1 cellular context compared by ENCODE assay signal in genomic region chr10:72692057-72692891, GRCh38.
TF ChIP-seq lines count a peak whose summit lies in the region.

Gene MCU, plus strand, starts transcription at chr10:72692143. Its CDS starts 9 bp downstream, at chr10:72692152.

TF ChIP-seq in K562, 482 proteins besides CTCF, POLR2A, EP300 and RAD21 (continued from another document and continues in another):
- TF ChIP-seq ARHGAP35 (IDR thresholded peaks at IDR 0.05; ENCODE audit: partially characterized antibody) = no peak
- TF ChIP-seq JUND (IDR thresholded peaks at IDR 0.05; ENCODE audit: borderline replicate concordance, low read depth, low read length) = no peak
- no peak; the same call in 2 of the 3 replicates for TF ChIP-seq JUND (tag; IDR thresholded peaks at IDR 0.05; ENCODE audit: borderline replicate concordance, low read depth, low read length)
- TF ChIP-seq YBX1 (IDR thresholded peaks at IDR 0.05) = no peak
- TF ChIP-seq ADNP (tag; IDR thresholded peaks at IDR 0.05) = no peak
- TF ChIP-seq MTA3 (IDR thresholded peaks at IDR 0.05; ENCODE audit: borderline replicate concordance) = peak; percentile 98
- no peak for TF ChIP-seq SAFB2 (IDR thresholded peaks at IDR 0.05; ENCODE audit: borderline replicate concordance, low read depth, low read length, severe bottlenecking)
- TF ChIP-seq ZNF75A (CRISPR knock-in tag; IDR thresholded peaks at IDR 0.05) = no peak
- no peak for TF ChIP-seq RBM17 (IDR thresholded peaks at IDR 0.05; ENCODE audit: borderline replicate concordance, low read depth, low read length)
- TF ChIP-seq FOXP1 (CRISPR knock-in tag; IDR thresholded peaks at IDR 0.05) = peak; percentile 78; the same call in 1 of the 2 replicates
- TF ChIP-seq HINFP (tag; conservative IDR thresholded peaks at IDR 0.05; ENCODE audit: low read depth) = no peak
- no peak for TF ChIP-seq RAD51 (IDR thresholded peaks at IDR 0.05; ENCODE audit: borderline replicate concordance, low read depth)
- TF ChIP-seq DPF2 (IDR thresholded peaks at IDR 0.05) = no peak
- no peak for TF ChIP-seq IRF9 (tag; IDR thresholded peaks at IDR 0.05)
- no peak for TF ChIP-seq RFX1 (IDR thresholded peaks at IDR 0.05)
- TF ChIP-seq ETS1 (conservative IDR thresholded peaks at IDR 0.05; ENCODE audit: control insufficient read depth, low read depth, low read length) = peak; percentile 76
- TF ChIP-seq RBBP5 (IDR thresholded peaks at IDR 0.05; ENCODE audit: borderline replicate concordance, insufficient read depth, low read length, poor library complexity, severe bottlenecking) = peak; percentile 98
- no peak for TF ChIP-seq TBL1XR1 (IDR thresholded peaks at IDR 0.05; ENCODE audit: low read length in 2 of 2)
- no peak for TF ChIP-seq SNAPC5 (CRISPR knock-in tag; IDR thresholded peaks at IDR 0.05)
- no peak for TF ChIP-seq MTA2 (IDR thresholded peaks at IDR 0.05; ENCODE audit: low read depth)
- TF ChIP-seq JUN (IDR thresholded peaks at IDR 0.05; ENCODE audit: borderline replicate concordance, low read depth, low read length) = no peak
- TF ChIP-seq JUN (CRISPR knock-in tag; IDR thresholded peaks at IDR 0.05; ENCODE audit: borderline replicate concordance) = no peak
- no peak for TF ChIP-seq MXI1 (IDR thresholded peaks at IDR 0.05; ENCODE audit: low read depth, low read length)
- TF ChIP-seq CBX2 (IDR thresholded peaks at IDR 0.05; ENCODE audit: insufficient read depth, low read length, poor library complexity, severe bottlenecking) = no peak
- TF ChIP-seq ZNF232 (CRISPR knock-in tag; IDR thresholded peaks at IDR 0.05) = no peak
- no peak for TF ChIP-seq CLOCK (CRISPR knock-in tag; IDR thresholded peaks at IDR 0.05; ENCODE audit: borderline replicate concordance)
- 0 out of 2 replicates have a peak, but pooled peaks have one; percentile 42 for TF ChIP-seq CREB3L1 (IDR thresholded peaks at IDR 0.05; ENCODE audit: borderline replicate concordance, low read depth)
- no peak for TF ChIP-seq SNIP1 (IDR thresholded peaks at IDR 0.05; ENCODE audit: low read depth)
- no peak for TF ChIP-seq CBX8 (IDR thresholded peaks at IDR 0.05; ENCODE audit: borderline replicate concordance, extremely low read depth, low read depth, low read length, poor library complexity, severe bottlenecking)
- TF ChIP-seq POLR2H (tag; IDR thresholded peaks at IDR 0.05; ENCODE audit: low read depth) = peak; percentile 88
- TF ChIP-seq CREBBP (IDR thresholded peaks at IDR 0.05; ENCODE audit: low read depth, low read length) = no peak
- TF ChIP-seq HDAC1 (IDR thresholded peaks at IDR 0.05) = no peak
- TF ChIP-seq ILF3 (IDR thresholded peaks at IDR 0.05; ENCODE audit: borderline replicate concordance) = peak; percentile 77; the same call in 1 of the 2 replicates
- no peak for TF ChIP-seq ZNF561 (CRISPR knock-in tag; conservative IDR thresholded peaks at IDR 0.05)
- TF ChIP-seq MEF2D (tag; conservative IDR thresholded peaks at IDR 0.05; ENCODE audit: low read depth) = no peak
- TF ChIP-seq HNRNPH1 (optimal IDR thresholded peaks at IDR 0.05; ENCODE audit: low read depth, low read length) = no peak
- TF ChIP-seq ARID2 (IDR thresholded peaks at IDR 0.05) = no peak
- no peak for TF ChIP-seq IRF2 (CRISPR knock-in tag; IDR thresholded peaks at IDR 0.05)
- TF ChIP-seq ETS2 (tag; IDR thresholded peaks at IDR 0.05; ENCODE audit: borderline replicate concordance, poor library complexity, severe bottlenecking) = no peak
- TF ChIP-seq BDP1 (IDR thresholded peaks at IDR 0.05; ENCODE audit: insufficient read depth, insufficient read length) = no peak
- TF ChIP-seq E2F8 (IDR thresholded peaks at IDR 0.05; ENCODE audit: low read depth, partially characterized antibody) = no peak
- TF ChIP-seq ZNF347 (CRISPR knock-in tag; IDR thresholded peaks at IDR 0.05; ENCODE audit: low read depth) = no peak
- no peak for TF ChIP-seq MEIS2 (IDR thresholded peaks at IDR 0.05; ENCODE audit: partially characterized antibody)
- TF ChIP-seq ZNF121 (CRISPR knock-in tag; conservative IDR thresholded peaks at IDR 0.05) = no peak
- no peak for TF ChIP-seq GATA2 (CRISPR knock-in tag; IDR thresholded peaks at IDR 0.05)
- TF ChIP-seq NEUROD1 (IDR thresholded peaks at IDR 0.05; ENCODE audit: borderline replicate concordance, low read depth, low read length, partially characterized antibody) = no peak
- TF ChIP-seq ZSCAN29 (IDR thresholded peaks at IDR 0.05) = no peak; the same call in 1 of the 2 replicates
- TF ChIP-seq MCM2 (IDR thresholded peaks at IDR 0.05; ENCODE audit: low read depth) = no peak
- TF ChIP-seq TAF9B (IDR thresholded peaks at IDR 0.05; ENCODE audit: partially characterized antibody) = peak; percentile 98
- no peak for TF ChIP-seq MAFK (IDR thresholded peaks at IDR 0.05; ENCODE audit: low read length)
- TF ChIP-seq ZNF146 (CRISPR knock-in tag; IDR thresholded peaks at IDR 0.05; ENCODE audit: unreplicated experiment) = no peak
- no peak for TF ChIP-seq HNRNPL (IDR thresholded peaks at IDR 0.05; ENCODE audit: low read depth, low read length)
- TF ChIP-seq PBX2 (CRISPR knock-in tag; IDR thresholded peaks at IDR 0.05; ENCODE audit: low read depth) = peak; percentile 87
- peak; percentile 96; the same call in 1 of the 2 replicates for TF ChIP-seq PBX2 (tag; conservative IDR thresholded peaks at IDR 0.05; ENCODE audit: low read depth)
- TF ChIP-seq FUS (optimal IDR thresholded peaks at IDR 0.05; ENCODE audit: low read depth, low read length) = no peak
- 0 out of 2 replicates have a peak, but pooled peaks have one; percentile 60 for TF ChIP-seq CBX1 (IDR thresholded peaks at IDR 0.05; ENCODE audit: low read depth)
- no peak for TF ChIP-seq SMARCC2 (IDR thresholded peaks at IDR 0.05; ENCODE audit: low read depth)
